Comparison of ENCODE assay signal across 8 cellular contexts in the genomic region with DNA sequence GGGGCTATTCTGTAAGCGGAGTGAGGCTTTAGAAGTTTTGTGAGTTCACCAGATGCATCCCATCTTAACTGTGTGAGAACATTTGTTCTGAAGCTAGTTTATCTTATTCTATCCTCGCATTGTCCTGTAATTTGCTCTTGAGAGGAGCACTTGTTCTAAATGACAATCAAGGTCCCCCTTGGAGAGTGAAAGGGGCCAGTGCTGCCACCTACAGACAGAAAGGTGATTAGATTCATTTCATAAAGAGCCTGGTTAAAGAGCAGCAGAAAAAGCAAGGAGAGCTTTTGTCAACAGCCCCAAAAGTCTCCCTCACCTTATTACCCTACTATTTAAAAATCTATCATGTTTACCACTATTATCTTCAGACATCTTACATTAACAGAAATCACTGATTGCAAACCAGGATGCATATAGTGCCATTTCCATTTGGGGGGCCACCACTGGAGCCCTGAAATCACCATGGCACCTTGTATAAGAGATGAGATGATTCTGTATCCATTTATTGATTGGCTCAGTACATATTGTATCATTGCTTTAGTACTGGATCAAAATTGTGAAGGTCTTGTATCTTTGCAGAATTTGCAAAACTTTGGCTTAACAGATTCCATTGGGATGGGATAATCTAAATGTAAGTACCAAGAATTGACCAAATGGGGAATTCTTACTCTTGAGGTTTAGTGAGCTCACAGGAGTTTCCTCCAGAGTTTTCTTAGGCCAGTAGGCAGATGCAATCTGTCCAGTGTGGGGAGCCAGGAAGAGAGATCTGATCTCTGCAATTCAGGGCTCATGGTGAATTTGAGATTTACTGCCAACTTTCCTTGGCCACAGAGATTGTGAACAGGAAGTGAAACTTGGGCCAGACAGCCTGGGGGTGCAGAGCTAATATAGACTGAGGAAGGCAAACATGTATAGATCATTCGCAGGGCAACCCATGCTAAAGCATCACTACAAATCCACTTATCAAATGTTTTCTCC.
DNase-seq lines count a peak whose midpoint lies in the region; ATAC-seq and TF ChIP-seq lines count a peak whose summit lies in the region.

No MANE protein-coding gene starts in this region.

- TF ChIP-seq CTCF in LNCAP (IDR thresholded peaks at IDR 0.05) (peak; percentile 70), RWPE2 (IDR thresholded peaks at IDR 0.05; ENCODE audit: poor library complexity, severe bottlenecking) (peak; percentile 80), epithelial cell of esophagus (IDR thresholded peaks at IDR 0.05; ENCODE audit: insufficient read depth, low read depth, low read length, missing control alignments) (peak; percentile 79), mucosa of descending colon (IDR thresholded peaks at IDR 0.05) (peak; percentile 35)

- no peak overlapping the region for H3K27ac ChIP-seq in RWPE2 (ENCODE audit: poor library complexity, severe bottlenecking)

- DNase-seq in DMS 273 (lab: John Stamatoyannopoulos, UW; ENCODE audit: unreplicated experiment) (peak; percentile 77), DMS 273 treated with DMSO at 0.1 percent for 48 hours (lab: John Stamatoyannopoulos, UW) (no peak), RWPE2 (ENCODE audit: low spot score) (no peak), epithelial cell of esophagus (ENCODE audit: low read depth) (peak; percentile 68), mucosa of descending colon (peak in 1 of 3 donors; percentile 84), amniotic stem cell (lab: John Stamatoyannopoulos, UW) (no peak)

- no peak overlapping the region for H3K4me3 ChIP-seq in RWPE2 (ENCODE audit: severe bottlenecking)
- H3K4me3 ChIP-seq in epithelial cell of esophagus (ENCODE audit: low read length), result no peak overlapping the region
- no peak overlapping the region for H3K4me3 ChIP-seq in mucosa of descending colon

- no peaks in the 10 kb centered on the region for H3K9me3 ChIP-seq in RWPE2 (ENCODE audit: severe bottlenecking)
- no peaks in the 10 kb centered on the region for H3K9me3 ChIP-seq in mucosa of descending colon

- ATAC-seq in GM21529 (IDR thresholded peaks at IDR 0.05; ENCODE audit: unreplicated experiment) (peak; percentile 54), RWPE2 (ENCODE audit: low read depth) (peak; percentile 53; the same call in 2 of the 3 replicates), mucosa of descending colon (peak; percentile 65)

- H3K36me3 ChIP-seq in RWPE2 (ENCODE audit: low read depth), result no peaks in the 10 kb centered on the region
- no peaks in the 10 kb centered on the region for H3K36me3 ChIP-seq in mucosa of descending colon (ENCODE audit: low read depth)

- intact Hi-C loops in mucosa of descending colon (cut with DNase I, micrococcal nuclease), result loop anchor here in 1 of 2 donors (10.0 kb wide), 1 partner anchor 327 kb away; no protein-coding TSS in a partner anchor

- no peaks in the 10 kb centered on the region for H3K27me3 ChIP-seq in RWPE2 (ENCODE audit: insufficient read depth, poor library complexity, severe bottlenecking)

- H3K4me1 ChIP-seq in RWPE2 (ENCODE audit: insufficient read depth, poor library complexity, severe bottlenecking) (no peaks in the 10 kb centered on the region), mucosa of descending colon (ENCODE audit: low read depth) (no peaks in the 10 kb centered on the region)

Comparison
In these comparisons a context has a peak if more than half of its experiments do, and no peak if none do; other contexts are left out.
1. DNase-seq: peak in DMS 273 (single experiment) and epithelial cell of esophagus (single experiment); none in DMS 273 treated with DMSO at 0.1 percent for 48 hours (single experiment), RWPE2 (single experiment) and amniotic stem cell (single experiment).
2. Peak in every context shown above with its lines, with median percentiles within 50 percentile points of each other: ATAC-seq and CTCF ChIP-seq.